Comparison of ENCODE assay signal across 18 cellular contexts in the genomic region with DNA sequence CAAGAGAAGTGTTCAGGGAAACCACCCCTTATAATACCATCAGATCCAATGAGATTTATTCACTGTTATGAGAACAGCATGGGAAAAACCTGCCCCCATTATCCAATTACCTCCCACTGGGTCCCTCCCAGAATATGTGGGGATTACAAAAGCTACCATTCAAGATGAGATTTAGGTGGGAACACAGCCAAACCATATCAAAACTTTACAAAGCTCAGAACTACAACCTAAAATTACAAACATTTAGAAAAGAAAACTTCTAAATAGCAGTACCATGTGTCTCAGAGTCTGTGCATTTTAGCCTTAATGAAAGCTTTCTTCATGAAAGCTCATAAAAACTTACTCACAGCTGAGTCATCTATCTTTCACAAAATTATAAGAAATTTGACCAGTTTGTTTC.
DNase-seq lines count a peak whose midpoint lies in the region; ATAC-seq and TF ChIP-seq lines count a peak whose summit lies in the region.
"Had no signal": no experiment of that assay in that cellular context is flagged by ENCODE, and none has a peak within 500 bp of the region (broad histone marks: within the 10 kb centered on the region; RNA-seq: fewer than 3 reads in every experiment).

No MANE protein-coding gene starts in this region.

- no peaks in the 10 kb centered on the region for H3K4me1 ChIP-seq in breast epithelium
- H3K4me1 ChIP-seq: thyroid gland had no signal

- CTCF ChIA-PET in MCF 10A (lab: Yijun Ruan, JAX) = no interaction called here

- peak; percentile 44 for DNase-seq in MCF 10A (ENCODE audit: unreplicated experiment)
- DNase-seq in breast epithelium (ENCODE audit: low spot score in 2 of 2) = no peak
- DNase-seq in amniotic stem cell (lab: John Stamatoyannopoulos, UW) = peak; percentile 3
- DNase-seq in fibroblast of pulmonary artery (ENCODE audit: low read depth) = peak; percentile 28
- no peak for DNase-seq in NCI-H2107 treated with DMSO at 0.1 percent for 48 hours (lab: John Stamatoyannopoulos, UW; ENCODE audit: unreplicated experiment)
- DNase-seq in NCI-H2196 (lab: John Stamatoyannopoulos, UW; ENCODE audit: unreplicated experiment) = no peak
- DNase-seq in natural killer cell treated with Interleukin-12 subunit alpha and Interleukin-12 subunit beta and Interleukin-15 and Interleukin-18, amount 100 ng/mL, for 72 hours (ENCODE audit: low spot score) = no peak
- no peak for DNase-seq in stimulated activated naive CD8-positive, alpha-beta T cell treated with anti-CD3 and anti-CD28 coated beads, Interleukin-15, Interleukin-2, amounts not matched to agents 100 U/mL and 50 U/mL, for 24 hours
- DNase-seq: KBM-7, NCI-H2081, NCI-H82, PC-9, thyroid gland had no signal

- no peaks in the 10 kb centered on the region for H3K36me3 Mint-ChIP-seq in MCF 10A (ENCODE audit: insufficient read depth, unreplicated experiment)
- peaks cover 9% of the 10 kb centered on the region for H3K36me3 Mint-ChIP-seq in natural killer cell treated with Interleukin-12 subunit alpha and Interleukin-12 subunit beta and Interleukin-15 and Interleukin-18, amount 100 ng/mL, for 72 hours
- H3K36me3 Mint-ChIP-seq: CD14-positive monocyte; stimulated activated effector memory CD8-positive, alpha-beta T cell treated with anti-CD3 and anti-CD28 coated beads, Interleukin-12 subunit alpha, Interleukin-12 subunit beta, amount 100 ng/mL, for 72 hours had no signal

- POLR2A ChIA-PET in MCF 10A (lab: Yijun Ruan, JAX) = interaction anchor here (0.6 kb wide), 1 partner anchor 67 kb away, joined by 3 read pairs; no protein-coding TSS in a partner anchor

- no peak for TF ChIP-seq POLR2A in breast epithelium (IDR thresholded peaks at IDR 0.05)

- H3K4me3 Mint-ChIP-seq in MCF 10A (ENCODE audit: unreplicated experiment) = no peak overlapping the region
- H3K4me3 Mint-ChIP-seq in natural killer cell treated with Interleukin-12 subunit alpha and Interleukin-12 subunit beta and Interleukin-15 and Interleukin-18, amount 100 ng/mL, for 72 hours = no peak overlapping the region
- H3K4me3 Mint-ChIP-seq: activated T-helper 1 cell treated with anti-CD3 and anti-CD28 coated beads, Interleukin-12 subunit alpha, Interleukin-12 subunit beta, Interleukin-2, Interleukin-4 antibody, amounts not matched to agents 30 ng/mL and 10 ng/mL and 1 ng/mL, durations not matched to agents 14 hours and 24 hours and 36 hours; CD14-positive monocyte; stimulated activated effector memory CD8-positive, alpha-beta T cell treated with anti-CD3 and anti-CD28 coated beads, Interleukin-12 subunit alpha, Interleukin-12 subunit beta, amount 100 ng/mL, for 72 hours had no signal

- no peak overlapping the region for H3K27ac ChIP-seq in breast epithelium
- H3K27ac ChIP-seq: neutrophil, PC-9, thyroid gland had no signal

- ATAC-seq in natural killer cell treated with Interleukin-12 subunit alpha and Interleukin-12 subunit beta and Interleukin-15 and Interleukin-18, amount 100 ng/mL, for 72 hours = no peak
- no peak for ATAC-seq in stimulated activated naive CD8-positive, alpha-beta T cell treated with anti-CD3 and anti-CD28 coated beads, Interleukin-15, Interleukin-2, amounts not matched to agents 100 U/mL and 50 U/mL, for 24 hours
- ATAC-seq: left lobe of liver; stimulated activated effector memory CD8-positive, alpha-beta T cell treated with anti-CD3 and anti-CD28 coated beads, Interleukin-12 subunit alpha, Interleukin-12 subunit beta, amount 100 ng/mL, for 72 hours had no signal

- H3K4me3 ChIP-seq in breast epithelium (no peak overlapping the region), fibroblast of pulmonary artery (replicated peaks; ENCODE audit: low read depth, low read length) (no peak overlapping the region)
- H3K4me3 ChIP-seq: PC-9, thyroid gland had no signal

- no peaks in the 10 kb centered on the region for H3K27me3 ChIP-seq in breast epithelium
- H3K27me3 ChIP-seq: neutrophil, thyroid gland had no signal

- H3K27me3 Mint-ChIP-seq in MCF 10A (ENCODE audit: insufficient read depth, unreplicated experiment) = no peaks in the 10 kb centered on the region
- H3K27me3 Mint-ChIP-seq in natural killer cell treated with Interleukin-12 subunit alpha and Interleukin-12 subunit beta and Interleukin-15 and Interleukin-18, amount 100 ng/mL, for 72 hours = no peaks in the 10 kb centered on the region

- BruUV-seq in MCF 10A (replicated peaks; lab: Mats Ljungman, UMichigan) = no TSS peak

- H3K36me3 ChIP-seq in breast epithelium = no peaks in the 10 kb centered on the region
- H3K36me3 ChIP-seq: neutrophil, thyroid gland had no signal

- H3K4me1 Mint-ChIP-seq in MCF 10A (ENCODE audit: insufficient read depth, unreplicated experiment) = peaks cover 20% of the 10 kb centered on the region
- H3K4me1 Mint-ChIP-seq in natural killer cell treated with Interleukin-12 subunit alpha and Interleukin-12 subunit beta and Interleukin-15 and Interleukin-18, amount 100 ng/mL, for 72 hours (ENCODE audit: low read depth in 2 of 2) = no peaks in the 10 kb centered on the region
- H3K4me1 Mint-ChIP-seq: CD14-positive monocyte; stimulated activated effector memory CD8-positive, alpha-beta T cell treated with anti-CD3 and anti-CD28 coated beads, Interleukin-12 subunit alpha, Interleukin-12 subunit beta, amount 100 ng/mL, for 72 hours had no signal

- H3K27ac Mint-ChIP-seq in MCF 10A (ENCODE audit: low read depth, unreplicated experiment) = peak overlapping the region; percentile 61
- H3K27ac Mint-ChIP-seq in natural killer cell treated with Interleukin-12 subunit alpha and Interleukin-12 subunit beta and Interleukin-15 and Interleukin-18, amount 100 ng/mL, for 72 hours = no peak overlapping the region
- H3K27ac Mint-ChIP-seq: activated T-helper 1 cell treated with anti-CD3 and anti-CD28 coated beads, Interleukin-12 subunit alpha, Interleukin-12 subunit beta, Interleukin-2, Interleukin-4 antibody, amounts not matched to agents 30 ng/mL and 10 ng/mL and 1 ng/mL, durations not matched to agents 14 hours and 24 hours and 36 hours; CD14-positive monocyte; stimulated activated effector memory CD8-positive, alpha-beta T cell treated with anti-CD3 and anti-CD28 coated beads, Interleukin-12 subunit alpha, Interleukin-12 subunit beta, amount 100 ng/mL, for 72 hours had no signal

- peaks cover 8% of the 10 kb centered on the region for H3K9me3 Mint-ChIP-seq in MCF 10A (ENCODE audit: unreplicated experiment)
- peaks cover 8% of the 10 kb centered on the region for H3K9me3 Mint-ChIP-seq in natural killer cell treated with Interleukin-12 subunit alpha and Interleukin-12 subunit beta and Interleukin-15 and Interleukin-18, amount 100 ng/mL, for 72 hours

- intact Hi-C loops in MCF 10A (cut with micrococcal nuclease) = no loop called here
- intact Hi-C loops in breast epithelium (cut with DNase I; ENCODE audit: low total_unique reads) = no loop called here

- TF ChIP-seq CTCF in MCF 10A (IDR thresholded peaks at IDR 0.05; ENCODE audit: unreplicated experiment) = no peak
- TF ChIP-seq CTCF in breast epithelium (IDR thresholded peaks at IDR 0.05) = no peak
- no peak for TF ChIP-seq CTCF in fibroblast of pulmonary artery (IDR thresholded peaks at IDR 0.05; ENCODE audit: low read length, missing control alignments)

- H3K9me3 ChIP-seq in breast epithelium = no peaks in the 10 kb centered on the region
- H3K9me3 ChIP-seq: neutrophil, thyroid gland had no signal

Comparison
In these comparisons a context has a peak if more than half of its experiments do, and no peak if none do; other contexts are left out.
1. DNase-seq: peak in MCF 10A (single experiment), amniotic stem cell (single experiment) and fibroblast of pulmonary artery (single experiment); none in breast epithelium (0 of 2), NCI-H2107 treated with DMSO at 0.1 percent for 48 hours (single experiment), NCI-H2196 (single experiment), natural killer cell treated with Interleukin-12 subunit alpha and Interleukin-12 subunit beta and Interleukin-15 and Interleukin-18, amount 100 ng/mL, for 72 hours (single experiment) and stimulated activated naive CD8-positive, alpha-beta T cell treated with anti-CD3 and anti-CD28 coated beads, Interleukin-15, Interleukin-2, amounts not matched to agents 100 U/mL and 50 U/mL, for 24 hours (single experiment).